10 cellular contexts compared by ENCODE assay signal in the genomic region with DNA sequence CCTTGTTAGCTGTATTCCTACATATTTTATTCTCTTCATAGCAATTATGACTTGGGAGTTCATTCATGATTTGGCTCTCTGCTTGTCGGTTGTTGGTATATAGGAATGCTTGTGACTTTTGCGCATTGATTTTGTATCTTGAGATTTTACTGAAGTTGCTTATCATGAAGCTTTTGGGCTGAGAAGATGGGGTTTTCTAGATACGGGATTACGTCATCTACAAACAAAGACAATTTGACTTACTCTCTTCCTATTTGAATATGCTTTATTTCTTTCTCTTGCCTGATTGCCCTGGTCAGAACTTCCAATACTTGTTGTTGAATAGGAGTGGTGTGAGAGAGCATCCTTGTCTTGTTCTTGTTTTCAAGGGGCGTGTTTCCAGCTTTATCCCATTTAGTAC.
"Had no signal": no experiment of that assay in that cellular context is flagged by ENCODE, and none has a peak within 500 bp of the region (broad histone marks: within the 10 kb centered on the region; RNA-seq: fewer than 3 reads in every experiment).

No MANE protein-coding gene starts in this region.

- ATAC-seq: GM23338, HCT116 had no signal

- FAIRE-seq: H54 had no signal

- H3K4me2 ChIP-seq: GM23338 had no signal

- H3K27ac ChIP-seq: GM23248 had no signal

- H3K9ac ChIP-seq: GM23248 had no signal

- H3K9me3 ChIP-seq: HAP-1 had no signal

- H3K36me3 ChIP-seq: HAP-1 had no signal

- H3K4me3 ChIP-seq: GM23248, GM23338, HAP-1 had no signal

- H3K4me1 ChIP-seq: HAP-1 had no signal

- H2AFZ ChIP-seq: GM23248, GM23338 had no signal

- DNase-seq: GM23248, GOT3, H7, H9, HCEC 1CT, HFFc6 had no signal
